Comparison of ENCODE assay signal across 1 cellular context in the genomic region with DNA sequence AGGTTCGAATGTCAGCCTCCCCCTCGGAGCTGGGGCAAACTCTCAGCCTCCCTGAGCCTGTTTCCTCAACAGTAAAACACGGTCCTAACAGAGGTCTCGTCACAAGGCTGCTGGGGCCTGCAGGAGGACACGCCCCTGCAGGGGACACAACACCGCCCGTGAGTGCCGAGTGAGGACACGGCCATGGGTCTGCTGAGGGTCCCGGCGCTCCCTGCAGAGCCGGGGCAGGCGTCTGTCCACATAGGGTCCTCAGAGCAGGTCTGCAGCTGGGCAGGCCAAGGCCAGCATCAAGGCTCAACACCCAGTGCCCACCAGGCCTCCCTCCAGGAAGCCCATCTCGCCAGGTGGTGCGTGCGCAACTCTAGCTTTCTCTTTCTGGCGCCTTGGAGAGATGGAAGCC.
A peak's percentile ranks its signal among the peaks of the same experiment; 100 is the strongest.
TF ChIP-seq lines count a peak whose summit lies in the region.

No MANE protein-coding gene starts in this region.

TF ChIP-seq in HepG2, 621 proteins besides CTCF, POLR2A, EP300 and RAD21 (continued from another document):
- TF ChIP-seq, protein P1, sequence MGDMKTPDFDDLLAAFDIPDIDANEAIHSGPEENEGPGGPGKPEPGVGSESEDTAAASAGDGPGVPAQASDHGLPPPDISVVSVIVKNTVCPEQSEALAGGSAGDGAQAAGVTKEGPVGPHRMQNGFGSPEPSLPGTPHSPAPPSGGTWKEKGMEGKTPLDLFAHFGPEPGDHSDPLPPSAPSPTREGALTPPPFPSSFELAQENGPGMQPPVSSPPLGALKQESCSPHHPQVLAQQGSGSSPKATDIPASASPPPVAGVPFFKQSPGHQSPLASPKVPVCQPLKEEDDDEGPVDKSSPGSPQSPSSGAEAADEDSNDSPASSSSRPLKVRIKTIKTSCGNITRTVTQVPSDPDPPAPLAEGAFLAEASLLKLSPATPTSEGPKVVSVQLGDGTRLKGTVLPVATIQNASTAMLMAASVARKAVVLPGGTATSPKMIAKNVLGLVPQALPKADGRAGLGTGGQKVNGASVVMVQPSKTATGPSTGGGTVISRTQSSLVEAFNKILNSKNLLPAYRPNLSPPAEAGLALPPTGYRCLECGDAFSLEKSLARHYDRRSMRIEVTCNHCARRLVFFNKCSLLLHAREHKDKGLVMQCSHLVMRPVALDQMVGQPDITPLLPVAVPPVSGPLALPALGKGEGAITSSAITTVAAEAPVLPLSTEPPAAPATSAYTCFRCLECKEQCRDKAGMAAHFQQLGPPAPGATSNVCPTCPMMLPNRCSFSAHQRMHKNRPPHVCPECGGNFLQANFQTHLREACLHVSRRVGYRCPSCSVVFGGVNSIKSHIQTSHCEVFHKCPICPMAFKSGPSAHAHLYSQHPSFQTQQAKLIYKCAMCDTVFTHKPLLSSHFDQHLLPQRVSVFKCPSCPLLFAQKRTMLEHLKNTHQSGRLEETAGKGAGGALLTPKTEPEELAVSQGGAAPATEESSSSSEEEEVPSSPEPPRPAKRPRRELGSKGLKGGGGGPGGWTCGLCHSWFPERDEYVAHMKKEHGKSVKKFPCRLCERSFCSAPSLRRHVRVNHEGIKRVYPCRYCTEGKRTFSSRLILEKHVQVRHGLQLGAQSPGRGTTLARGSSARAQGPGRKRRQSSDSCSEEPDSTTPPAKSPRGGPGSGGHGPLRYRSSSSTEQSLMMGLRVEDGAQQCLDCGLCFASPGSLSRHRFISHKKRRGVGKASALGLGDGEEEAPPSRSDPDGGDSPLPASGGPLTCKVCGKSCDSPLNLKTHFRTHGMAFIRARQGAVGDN (CRISPR knock-in tag; IDR thresholded peaks at IDR 0.05) = peak; percentile 12; the same call in 1 of the 2 replicates
